Comparison of ENCODE assay signal across 1 cellular context in the genomic region with DNA sequence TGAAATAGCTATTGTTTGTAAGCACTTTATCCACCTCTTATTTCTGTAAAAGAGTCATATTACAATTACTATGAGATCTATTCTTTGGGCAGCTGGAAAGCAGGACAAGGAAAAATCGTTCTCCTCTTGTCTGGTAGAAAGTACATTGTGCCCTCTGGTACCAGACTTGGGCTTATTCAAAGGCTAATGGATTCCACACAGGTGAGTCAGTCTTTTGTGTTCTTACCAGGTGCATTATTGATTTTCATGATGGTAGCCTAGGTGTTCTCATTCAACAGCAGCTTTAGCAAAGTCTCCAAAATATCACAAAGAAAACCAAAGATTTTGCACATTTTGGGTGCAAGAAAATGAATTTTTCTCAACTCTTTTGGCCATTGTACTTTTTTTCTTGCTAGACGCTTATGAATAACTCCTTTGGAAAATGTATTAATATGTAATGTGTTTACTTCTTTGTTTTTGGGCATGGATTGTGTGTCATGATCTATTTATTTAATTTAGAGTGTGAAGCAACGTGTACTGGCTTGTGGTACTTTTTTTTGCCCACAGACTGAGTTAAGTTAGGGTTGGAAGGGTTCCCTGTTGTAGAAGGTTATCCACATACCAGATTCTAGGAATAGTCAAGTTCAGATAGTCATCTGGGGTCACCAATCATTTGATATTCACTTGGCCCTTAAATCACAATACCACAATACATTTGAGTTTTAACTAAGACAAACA.
TF ChIP-seq lines count a peak whose summit lies in the region.

No MANE protein-coding gene starts in this region.

TF ChIP-seq in HCT116, 20 proteins besides CTCF, POLR2A, EP300 and RAD21 (continued from another document):
- peak; percentile 41; the same call in 1 of the 2 replicates for TF ChIP-seq SRF (IDR thresholded peaks at IDR 0.05; ENCODE audit: low read depth)
- TF ChIP-seq ELF1 (IDR thresholded peaks at IDR 0.05; ENCODE audit: borderline replicate concordance, low read depth): no peak
- TF ChIP-seq, protein P1, sequence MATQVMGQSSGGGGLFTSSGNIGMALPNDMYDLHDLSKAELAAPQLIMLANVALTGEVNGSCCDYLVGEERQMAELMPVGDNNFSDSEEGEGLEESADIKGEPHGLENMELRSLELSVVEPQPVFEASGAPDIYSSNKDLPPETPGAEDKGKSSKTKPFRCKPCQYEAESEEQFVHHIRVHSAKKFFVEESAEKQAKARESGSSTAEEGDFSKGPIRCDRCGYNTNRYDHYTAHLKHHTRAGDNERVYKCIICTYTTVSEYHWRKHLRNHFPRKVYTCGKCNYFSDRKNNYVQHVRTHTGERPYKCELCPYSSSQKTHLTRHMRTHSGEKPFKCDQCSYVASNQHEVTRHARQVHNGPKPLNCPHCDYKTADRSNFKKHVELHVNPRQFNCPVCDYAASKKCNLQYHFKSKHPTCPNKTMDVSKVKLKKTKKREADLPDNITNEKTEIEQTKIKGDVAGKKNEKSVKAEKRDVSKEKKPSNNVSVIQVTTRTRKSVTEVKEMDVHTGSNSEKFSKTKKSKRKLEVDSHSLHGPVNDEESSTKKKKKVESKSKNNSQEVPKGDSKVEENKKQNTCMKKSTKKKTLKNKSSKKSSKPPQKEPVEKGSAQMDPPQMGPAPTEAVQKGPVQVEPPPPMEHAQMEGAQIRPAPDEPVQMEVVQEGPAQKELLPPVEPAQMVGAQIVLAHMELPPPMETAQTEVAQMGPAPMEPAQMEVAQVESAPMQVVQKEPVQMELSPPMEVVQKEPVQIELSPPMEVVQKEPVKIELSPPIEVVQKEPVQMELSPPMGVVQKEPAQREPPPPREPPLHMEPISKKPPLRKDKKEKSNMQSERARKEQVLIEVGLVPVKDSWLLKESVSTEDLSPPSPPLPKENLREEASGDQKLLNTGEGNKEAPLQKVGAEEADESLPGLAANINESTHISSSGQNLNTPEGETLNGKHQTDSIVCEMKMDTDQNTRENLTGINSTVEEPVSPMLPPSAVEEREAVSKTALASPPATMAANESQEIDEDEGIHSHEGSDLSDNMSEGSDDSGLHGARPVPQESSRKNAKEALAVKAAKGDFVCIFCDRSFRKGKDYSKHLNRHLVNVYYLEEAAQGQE (IDR thresholded peaks at IDR 0.05; ENCODE audit: low read depth): no peak
- peak; percentile 80 for TF ChIP-seq CBX3 (IDR thresholded peaks at IDR 0.05; ENCODE audit: low read depth)
- no peak for TF ChIP-seq CEBPB (IDR thresholded peaks at IDR 0.05; ENCODE audit: low read depth)
- TF ChIP-seq EGR1 (IDR thresholded peaks at IDR 0.05; ENCODE audit: low read depth): no peak
- peak; percentile 45 for TF ChIP-seq YY1 (IDR thresholded peaks at IDR 0.05; ENCODE audit: extremely low read depth, insufficient replicate concordance, low read depth, low read length)
- TF ChIP-seq FOSL1 (IDR thresholded peaks at IDR 0.05; ENCODE audit: low read depth): peak; percentile 84
- no peak for TF ChIP-seq ZFX (IDR thresholded peaks at IDR 0.05)
- TF ChIP-seq, protein P2, sequence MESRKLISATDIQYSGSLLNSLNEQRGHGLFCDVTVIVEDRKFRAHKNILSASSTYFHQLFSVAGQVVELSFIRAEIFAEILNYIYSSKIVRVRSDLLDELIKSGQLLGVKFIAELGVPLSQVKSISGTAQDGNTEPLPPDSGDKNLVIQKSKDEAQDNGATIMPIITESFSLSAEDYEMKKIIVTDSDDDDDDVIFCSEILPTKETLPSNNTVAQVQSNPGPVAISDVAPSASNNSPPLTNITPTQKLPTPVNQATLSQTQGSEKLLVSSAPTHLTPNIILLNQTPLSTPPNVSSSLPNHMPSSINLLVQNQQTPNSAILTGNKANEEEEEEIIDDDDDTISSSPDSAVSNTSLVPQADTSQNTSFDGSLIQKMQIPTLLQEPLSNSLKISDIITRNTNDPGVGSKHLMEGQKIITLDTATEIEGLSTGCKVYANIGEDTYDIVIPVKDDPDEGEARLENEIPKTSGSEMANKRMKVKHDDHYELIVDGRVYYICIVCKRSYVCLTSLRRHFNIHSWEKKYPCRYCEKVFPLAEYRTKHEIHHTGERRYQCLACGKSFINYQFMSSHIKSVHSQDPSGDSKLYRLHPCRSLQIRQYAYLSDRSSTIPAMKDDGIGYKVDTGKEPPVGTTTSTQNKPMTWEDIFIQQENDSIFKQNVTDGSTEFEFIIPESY (IDR thresholded peaks at IDR 0.05; ENCODE audit: extremely low read depth, insufficient replicate concordance, low read length): no peak
- no peak; the same call in 1 of the 2 replicates for TF ChIP-seq POLR2AphosphoS5 (IDR thresholded peaks at IDR 0.05; ENCODE audit: low read depth, low read length)
- TF ChIP-seq EZH2phosphoT487 (IDR thresholded peaks at IDR 0.05; ENCODE audit: borderline replicate concordance): no peak
- TF ChIP-seq ZNF274 (IDR thresholded peaks at IDR 0.05; ENCODE audit: low read depth, low read length): no peak
- peak; percentile 43; the same call in 1 of the 2 replicates for TF ChIP-seq SIN3A (IDR thresholded peaks at IDR 0.05; ENCODE audit: low read depth)
- peak; percentile 52 for TF ChIP-seq SP1 (IDR thresholded peaks at IDR 0.05; ENCODE audit: low read depth)
- no peak for TF ChIP-seq TCF7L2 (IDR thresholded peaks at IDR 0.05; ENCODE audit: borderline replicate concordance, extremely low read depth, insufficient read depth, insufficient read length)
- peak; percentile 77 for TF ChIP-seq JUND (IDR thresholded peaks at IDR 0.05)
- no peak for TF ChIP-seq MAX (IDR thresholded peaks at IDR 0.05)
